13 cellular contexts compared by ENCODE assay signal in genomic region chr10:24968951-24969350, GRCh38. TPM values are rescaled to one million over a fixed set of nuclear protein-coding genes. Genes with fewer than 3 reads are reported as not detected.
"Had no signal": no experiment of that assay in that cellular context is flagged by ENCODE, and none has a peak within 500 bp of the region (broad histone marks: within the 10 kb centered on the region; RNA-seq: fewer than 3 reads in every experiment).

No MANE protein-coding gene starts in this region.

RNA-seq across cellular contexts. Expression of gene ENKUR, which starts 47.0 kb away (rescaled TPM):
- total RNA-seq: activated naive CD4-positive, alpha-beta T cell treated with anti-CD3 and anti-CD28 coated beads for 36 hours; activated naive CD8-positive, alpha-beta T cell treated with anti-CD3 and anti-CD28 coated beads for 36 hours; activated naive CD8-positive, alpha-beta T cell treated with anti-CD3 and anti-CD28 coated beads, Interleukin-2, amount 10 ng/mL, durations not matched to agents 7 days and 5 days; activated T-cell treated with anti-CD3 and anti-CD28 coated beads, Interleukin-2, amount 50 U/mL, for 4 hours; activated T-cell treated with anti-CD3 and anti-CD28 coated beads, Interleukin-2, amount 50 U/mL, for 72 hours; activated T-helper 1 cell treated with anti-CD3 and anti-CD28 coated beads, Interleukin-12 subunit alpha, Interleukin-12 subunit beta, Interleukin-2, Interleukin-4 antibody, amounts not matched to agents 30 ng/mL and 10 ng/mL and 1 ng/mL, durations not matched to agents 14 hours and 24 hours and 36 hours; activated T-helper 2 cell treated with anti-CD3 and anti-CD28 coated beads, Interferon-gamma antibody, Interleukin-2, Interleukin-4, amounts not matched to agents 10 μg/mL and 5 μg/mL and 100 μg/mL, durations not matched to agents 14 hours and 24 hours and 36 hours; ascending aorta; body of pancreas; breast epithelium; cardiac muscle cell; cardiac septum had no signal
- polyA plus RNA-seq: aorta had no signal
